13 cellular contexts compared by ENCODE assay signal in the genomic region with DNA sequence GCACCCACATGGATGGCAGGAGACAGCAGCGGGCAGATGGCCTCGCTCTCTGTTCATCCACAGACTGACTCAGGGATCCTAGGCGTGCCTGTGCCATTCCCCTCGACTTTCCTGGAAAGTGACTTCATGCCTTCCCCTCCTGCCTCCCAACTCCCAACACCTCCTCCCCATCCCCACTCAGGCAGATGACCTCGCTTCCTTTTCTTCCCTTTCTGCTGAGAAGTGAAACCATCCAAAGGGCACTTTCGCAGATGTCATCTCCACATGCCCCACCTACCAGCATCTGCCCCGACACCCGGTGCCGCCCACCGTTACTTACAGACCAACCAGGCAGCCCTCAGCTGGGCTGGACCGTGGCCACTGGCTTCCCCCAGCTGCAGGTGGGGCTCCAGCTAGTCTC. TPM values are rescaled to one million over a fixed set of nuclear protein-coding genes. Genes with fewer than 3 reads are reported as not detected.
DNase-seq lines count a peak whose midpoint lies in the region; ATAC-seq, FAIRE-seq and TF ChIP-seq lines count a peak whose summit lies in the region.
"Had no signal": no experiment of that assay in that cellular context is flagged by ENCODE, and none has a peak within 500 bp of the region (broad histone marks: within the 10 kb centered on the region; RNA-seq: fewer than 3 reads in every experiment).

No MANE protein-coding gene starts in this region.

- peaks cover 50% of the 10 kb centered on the region for H3K27me3 ChIP-seq in IMR-90 (ENCODE audit: control insufficient read depth, insufficient read depth, low read length)
- H3K27me3 ChIP-seq: esophagus muscularis mucosa had no signal

- peaks cover 0 to 3% of the 10 kb centered on the region in 2 donors for H3K36me3 Mint-ChIP-seq in CD14-positive monocyte
- no peaks in the 10 kb centered on the region for H3K36me3 Mint-ChIP-seq in activated T-cell treated with anti-CD3 and anti-CD28 coated beads, Interleukin-2, amount 50 U/mL, for 72 hours (ENCODE audit: insufficient read depth in 2 of 2)
- H3K36me3 Mint-ChIP-seq: activated naive CD4-positive, alpha-beta T cell treated with anti-CD3 and anti-CD28 coated beads, Interleukin-2, amount 50 U/mL, for 24 hours had no signal

- no peaks in the 10 kb centered on the region; the same call in 1 of the 2 replicates for H4K20me1 ChIP-seq in IMR-90 (ENCODE audit: insufficient read depth, low read length)

- no peak for TF ChIP-seq RAD21 in IMR-90 (IDR thresholded peaks at IDR 0.05; ENCODE audit: low read length)

- H2AFZ ChIP-seq in IMR-90 (replicated peaks; ENCODE audit: low read length, poor library complexity) = peak overlapping the region; percentile 11

- peak overlapping the region in 5 of 7 donors; percentile 48 to 88 (median 81) for H3K27ac Mint-ChIP-seq in CD14-positive monocyte
- no peak overlapping the region for H3K27ac Mint-ChIP-seq in activated T-cell treated with anti-CD3 and anti-CD28 coated beads, Interleukin-2, amount 50 U/mL, for 72 hours
- H3K27ac Mint-ChIP-seq: activated CD4-positive, alpha-beta memory T cell treated with anti-CD3 and anti-CD28 coated beads, Interleukin-2, amount 10 ng/mL, durations not matched to agents 7 days and 5 days; activated naive CD4-positive, alpha-beta T cell treated with anti-CD3 and anti-CD28 coated beads, Interleukin-2, amount 50 U/mL, for 24 hours had no signal

- FAIRE-seq in HTR-8/SVneo (lab: Jason Lieb, UNC) = no peak

- no peaks in the 10 kb centered on the region for H3K4me1 ChIP-seq in IMR-90 (ENCODE audit: control insufficient read depth, insufficient read depth, low read length)

- CTCF ChIA-PET in IMR-90 (lab: Yijun Ruan, JAX) = no interaction called here

- dilution Hi-C loops in IMR-90 (cut with HindIII; ENCODE audit: low sequenced_read_pairs, unreplicated experiment) = no loop called here

- H2AK5ac ChIP-seq in IMR-90 (ENCODE audit: low read depth, low read length) = no peak overlapping the region

- no peak overlapping the region for H3K56ac ChIP-seq in IMR-90 (ENCODE audit: extremely low read depth, insufficient read depth, low read length)

- no peak overlapping the region for H3K4me2 ChIP-seq in IMR-90 (ENCODE audit: low read depth, low read length)

- H3K27me3 Mint-ChIP-seq in CD14-positive monocyte (ENCODE audit: low read depth in 3 of 3) = peaks cover 4 to 28% (median 18%) of the 10 kb centered on the region in 3 donors
- H3K27me3 Mint-ChIP-seq in activated T-cell treated with anti-CD3 and anti-CD28 coated beads, Interleukin-2, amount 50 U/mL, for 72 hours (ENCODE audit: low read depth) = no peaks in the 10 kb centered on the region
- H3K27me3 Mint-ChIP-seq: activated CD4-positive, alpha-beta memory T cell treated with anti-CD3 and anti-CD28 coated beads, Interleukin-2, amount 10 ng/mL, durations not matched to agents 7 days and 5 days; activated naive CD4-positive, alpha-beta T cell treated with anti-CD3 and anti-CD28 coated beads, Interleukin-2, amount 50 U/mL, for 24 hours had no signal

- H2BK15ac ChIP-seq in IMR-90 (ENCODE audit: low read depth, low read length) = no peak overlapping the region

- H4K91ac ChIP-seq in IMR-90 (ENCODE audit: insufficient read depth, low read depth, low read length) = no peak overlapping the region

- intact Hi-C loops in CD14-positive monocyte (cut with micrococcal nuclease) (no loop called here), IMR-90 (cut with micrococcal nuclease) (no loop called here)

- H3K9me3 Mint-ChIP-seq in CD14-positive monocyte = peaks cover 0 to 2% (median 0%) of the 10 kb centered on the region in 7 donors
- no peaks in the 10 kb centered on the region for H3K9me3 Mint-ChIP-seq in activated T-cell treated with anti-CD3 and anti-CD28 coated beads, Interleukin-2, amount 50 U/mL, for 72 hours
- H3K9me3 Mint-ChIP-seq: activated CD4-positive, alpha-beta memory T cell treated with anti-CD3 and anti-CD28 coated beads, Interleukin-2, amount 10 ng/mL, durations not matched to agents 7 days and 5 days; activated naive CD4-positive, alpha-beta T cell treated with anti-CD3 and anti-CD28 coated beads, Interleukin-2, amount 50 U/mL, for 24 hours had no signal

- H3K4ac ChIP-seq in IMR-90 (ENCODE audit: low read depth, low read length) = no peak overlapping the region

- no peak overlapping the region for H3K27ac ChIP-seq in IMR-90 (ENCODE audit: insufficient read depth, low read length)
- H3K27ac ChIP-seq: C4-2B, esophagus muscularis mucosa had no signal

- H3K4me3 ChIP-seq in IMR-90 (ENCODE audit: insufficient read depth, low read depth, low read length) = no peak overlapping the region
- H3K4me3 ChIP-seq: esophagus muscularis mucosa had no signal

- no peak overlapping the region for H2BK5ac ChIP-seq in IMR-90 (ENCODE audit: low read depth, low read length, poor library complexity, severe bottlenecking)

- TF ChIP-seq CTCF in CD14-positive monocyte (IDR thresholded peaks at IDR 0.05) (no peak), IMR-90 (conservative IDR thresholded peaks at IDR 0.05; ENCODE audit: low read depth, low read length) (no peak)

- H3K36me3 ChIP-seq in IMR-90 (ENCODE audit: control insufficient read depth, insufficient read depth, low read length) = no peaks in the 10 kb centered on the region
- H3K36me3 ChIP-seq: esophagus muscularis mucosa had no signal

- no TSS peak for BruUV-seq in IMR-90 (replicated peaks; lab: Mats Ljungman, UMichigan)

- H3K18ac ChIP-seq in IMR-90 (ENCODE audit: low read depth, low read length) = no peak overlapping the region

- ATAC-seq in IMR-90 (ENCODE audit: low read depth) (no peak), GM18873 (IDR thresholded peaks at IDR 0.05; ENCODE audit: low FRiP score, unreplicated experiment) (no peak), GM21526 (IDR thresholded peaks at IDR 0.05; ENCODE audit: low FRiP score, unreplicated experiment) (no peak)
- ATAC-seq in activated T-cell treated with anti-CD3 and anti-CD28 coated beads, Interleukin-2, amount 50 U/mL, for 72 hours (replicated peaks in 1 of 2) = no peak

- no peak overlapping the region for H3K23ac ChIP-seq in IMR-90 (ENCODE audit: low read depth, low read length)

- no peak overlapping the region for H2AK9ac ChIP-seq in IMR-90 (replicated peaks; ENCODE audit: low read depth, low read length, poor library complexity)

- POLR2A ChIA-PET in IMR-90 (lab: Charles Lee; ENCODE audit: unreplicated experiment) = no interaction called here

- in situ Hi-C loops in IMR-90 (cut with MboI; ENCODE audit: low sequenced_read_pairs) = no loop called here

- no peak overlapping the region for H4K8ac ChIP-seq in IMR-90 (ENCODE audit: low read depth in 2 of 2, low read length in 2 of 2)

- no peak overlapping the region for H4K5ac ChIP-seq in IMR-90 (ENCODE audit: low read depth, low read length)

- H3K9ac ChIP-seq in IMR-90 (ENCODE audit: low read depth, low read length) = no peak overlapping the region

- no peak overlapping the region for H2BK20ac ChIP-seq in IMR-90 (ENCODE audit: low read depth, low read length)

- DNase-seq in CD14-positive monocyte (ENCODE audit: low spot score) = peak; percentile 79
- peak; percentile 18 for DNase-seq in IMR-90
- DNase-seq in NOMO-1 treated with dmso at 0.1 percent for 144 hours (lab: John Stamatoyannopoulos, UW; ENCODE audit: unreplicated experiment) = peak; percentile 38
- DNase-seq in kidney tubule cell (ENCODE audit: low spot score) = peak; percentile 71
- no peak for DNase-seq in HTR-8/SVneo (ENCODE audit: insufficient read length, low spot score)
- no peak for DNase-seq in activated T-cell treated with anti-CD3 and anti-CD28 coated beads, Interleukin-2, amount 50 U/mL, for 72 hours
- DNase-seq: activated CD4-positive, alpha-beta memory T cell treated with anti-CD3 and anti-CD28 coated beads, Interleukin-2, amount 10 ng/mL, durations not matched to agents 7 days and 5 days; stimulated activated CD4-positive, alpha-beta T cell treated with anti-CD3 and anti-CD28 coated beads, Interleukin-2, amount 100 ng/mL, for 24 hours had no signal

- peaks cover 45% of the 10 kb centered on the region for H3K4me1 Mint-ChIP-seq in CD14-positive monocyte
- H3K4me1 Mint-ChIP-seq in activated T-cell treated with anti-CD3 and anti-CD28 coated beads, Interleukin-2, amount 50 U/mL, for 72 hours (ENCODE audit: low read depth) = peaks cover 5% of the 10 kb centered on the region
- H3K4me1 Mint-ChIP-seq: activated naive CD4-positive, alpha-beta T cell treated with anti-CD3 and anti-CD28 coated beads, Interleukin-2, amount 50 U/mL, for 24 hours had no signal

- TF ChIP-seq POLR2A in IMR-90 (IDR thresholded peaks at IDR 0.05; ENCODE audit: low read depth, low read length) = no peak

- H3K9me3 ChIP-seq in IMR-90 (ENCODE audit: control insufficient read depth, insufficient read depth, low read length) = no peaks in the 10 kb centered on the region
- H3K9me3 ChIP-seq: esophagus muscularis mucosa had no signal

- H3K9me1 ChIP-seq in IMR-90 (ENCODE audit: insufficient read depth, low read length) = no peaks in the 10 kb centered on the region

- no peaks in the 10 kb centered on the region for H3K79me1 ChIP-seq in IMR-90 (ENCODE audit: low read depth in 1 of 2, low read length in 2 of 2)

- no peak overlapping the region for H3K14ac ChIP-seq in IMR-90 (replicated peaks; ENCODE audit: low read depth, low read length)

- H3K4me3 Mint-ChIP-seq in CD14-positive monocyte = peak overlapping the region; percentile 70 to 88
- no peak overlapping the region for H3K4me3 Mint-ChIP-seq in activated T-cell treated with anti-CD3 and anti-CD28 coated beads, Interleukin-2, amount 50 U/mL, for 72 hours
- H3K4me3 Mint-ChIP-seq: activated CD4-positive, alpha-beta memory T cell treated with anti-CD3 and anti-CD28 coated beads, Interleukin-2, amount 10 ng/mL, durations not matched to agents 7 days and 5 days; activated naive CD4-positive, alpha-beta T cell treated with anti-CD3 and anti-CD28 coated beads, Interleukin-2, amount 50 U/mL, for 24 hours had no signal

- 49% methylated on average over 8 of the region's 11 CpGs; no CpG with 5 or more reads in 1 of the 2 experiments for WGBS in IMR-90 (ENCODE audit: extremely low coverage in 2 of 2, insufficient read length in 1 of 2), 2 experiments

- no peak overlapping the region for H2BK120ac ChIP-seq in IMR-90 (ENCODE audit: low read depth, low read length)

RNA-seq across cellular contexts. Expression of gene BEGAIN, which starts 29.6 kb away (rescaled TPM):
- polyA plus RNA-seq in CD14-positive monocyte (under 1 TPM in 1 of 2 donors, not detected in 1; 0.25 TPM), IMR-90 (2012; rRNA removed) (0.99 and 1.2 TPM in 2 replicates)
- 0.18 and 0.28 TPM in 2 replicates for total RNA-seq in IMR-90 (2012; rRNA removed)
- 1.5 and 1.6 TPM in 2 replicates for polyA plus RNA-seq in IMR-90 (2012; cell fraction: cytosol; rRNA removed)
- 4.0 and 6.6 TPM in 2 replicates for polyA plus RNA-seq in IMR-90 (2012; cell fraction: nucleus; rRNA removed; ENCODE audit: low replicate concordance)
- total RNA-seq in activated T-cell treated with anti-CD3 and anti-CD28 coated beads, Interleukin-2, amount 50 U/mL, for 72 hours = 1 to 10 TPM; 2.6 to 2.8 TPM

Comparison
In these comparisons a context has a peak if more than half of its experiments do, and no peak if none do; other contexts are left out.
1. DNase-seq: peak in CD14-positive monocyte (single experiment), IMR-90 (single experiment), NOMO-1 treated with dmso at 0.1 percent for 144 hours (single experiment) and kidney tubule cell (single experiment); none in HTR-8/SVneo (single experiment) and activated T-cell treated with anti-CD3 and anti-CD28 coated beads, Interleukin-2, amount 50 U/mL, for 72 hours (0 of 2).
2. H3K4me3 Mint-ChIP-seq: peak in CD14-positive monocyte (2 of 2); none in activated T-cell treated with anti-CD3 and anti-CD28 coated beads, Interleukin-2, amount 50 U/mL, for 72 hours (0 of 2).